ENCODE assay signal across 8 cellular contexts in the genomic region with DNA sequence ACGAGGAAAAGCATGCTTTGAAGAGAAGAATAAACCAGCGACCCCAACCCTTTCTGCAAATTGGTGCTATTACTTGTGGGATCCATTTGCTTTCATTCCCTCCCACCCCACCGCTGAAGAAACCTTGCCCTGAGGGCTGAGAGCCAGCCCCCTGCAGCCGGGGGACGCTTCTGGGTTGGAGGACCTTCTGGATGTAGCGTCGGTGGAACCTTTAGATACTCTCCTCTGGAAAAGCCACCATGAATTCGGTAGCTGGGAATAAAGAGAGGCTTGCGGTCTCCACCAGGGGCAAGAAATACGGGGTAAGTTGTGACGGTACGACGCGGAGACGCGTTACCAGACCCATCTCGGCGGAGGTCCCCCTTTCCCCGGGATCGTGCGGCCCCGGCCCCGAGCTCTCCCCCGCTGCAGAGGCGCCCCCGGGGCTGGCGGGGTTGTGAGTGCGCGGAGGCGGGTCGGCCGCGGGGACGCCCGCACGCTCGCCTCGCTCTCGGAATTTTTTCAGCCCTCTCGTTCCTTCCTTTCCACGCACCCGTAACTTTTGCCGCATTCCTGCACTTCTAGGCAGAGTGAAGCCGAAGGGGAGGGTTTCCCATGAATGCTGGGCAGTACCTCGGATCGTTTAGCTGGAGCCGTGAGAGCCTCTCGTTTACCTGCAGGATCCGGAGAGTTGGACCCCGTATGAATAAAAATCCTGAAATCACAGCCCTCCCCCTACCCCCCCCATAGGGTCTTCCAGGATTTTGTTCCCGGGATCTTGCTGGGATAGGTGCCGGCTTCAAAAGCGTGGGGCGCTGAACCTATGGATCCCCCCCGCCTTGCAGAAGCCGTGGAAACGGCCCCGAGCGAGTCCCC. TPM values are rescaled to one million over a fixed set of nuclear protein-coding genes. Genes with fewer than 3 reads are reported as not detected.
DNase-seq lines count a peak whose midpoint lies in the region; ATAC-seq, FAIRE-seq and TF ChIP-seq lines count a peak whose summit lies in the region.

No MANE protein-coding gene starts in this region.

- H3K79me2 ChIP-seq in DND-41 (ENCODE audit: insufficient read depth, low read length): no peaks in the 10 kb centered on the region

- H3K4me1 Mint-ChIP-seq in activated CD4-positive, alpha-beta memory T cell treated with anti-CD3 and anti-CD28 coated beads for 36 hours (ENCODE audit: low read depth): peaks cover 22% of the 10 kb centered on the region

- H3K27me3 Mint-ChIP-seq in activated CD4-positive, alpha-beta memory T cell treated with anti-CD3 and anti-CD28 coated beads for 36 hours: peaks cover 62% of the 10 kb centered on the region

- peaks cover 9% of the 10 kb centered on the region for H3K9me3 Mint-ChIP-seq in activated CD4-positive, alpha-beta memory T cell treated with anti-CD3 and anti-CD28 coated beads for 36 hours

- H3K4me3 ChIP-seq in DND-41 (ENCODE audit: low read depth in 1 of 2, low read length in 2 of 2) (peak overlapping the region in 1 of 2 experiments; percentile 51; a peak in 2 of 4 replicates), pancreas (peak overlapping the region; percentile 33 to 55 (median 50))

- TF ChIP-seq CTCF in DND-41 (IDR thresholded peaks at IDR 0.05; ENCODE audit: borderline replicate concordance, extremely low read depth, low read length, poor library complexity, severe bottlenecking): no peak
- no peak for TF ChIP-seq CTCF in foreskin keratinocyte (conservative IDR thresholded peaks at IDR 0.05)
- TF ChIP-seq CTCF in pancreas (IDR thresholded peaks at IDR 0.05): no peak

- H3K36me3 ChIP-seq in DND-41 (ENCODE audit: insufficient read depth, low read length): no peaks in the 10 kb centered on the region
- H3K36me3 ChIP-seq in pancreas: no peaks in the 10 kb centered on the region

- H3K27ac Mint-ChIP-seq in activated CD4-positive, alpha-beta memory T cell treated with anti-CD3 and anti-CD28 coated beads for 36 hours: no peak overlapping the region

- ATAC-seq in DND-41 (ENCODE audit: insufficient read depth, low read depth) (no peak), foreskin keratinocyte (peak; percentile 7), pancreas (peak in 3 of 4 donors; percentile 5 to 10 (median 6)), GM21447 (IDR thresholded peaks at IDR 0.05; ENCODE audit: unreplicated experiment) (no peak), GM18498 (IDR thresholded peaks at IDR 0.05; ENCODE audit: unreplicated experiment) (no peak)

- POLR2A ChIA-PET in activated CD4-positive, alpha-beta memory T cell treated with anti-CD3 and anti-CD28 coated beads for 36 hours (lab: Charles Lee): no interaction called here

- no peaks in the 10 kb centered on the region for H3K36me3 Mint-ChIP-seq in activated CD4-positive, alpha-beta memory T cell treated with anti-CD3 and anti-CD28 coated beads for 36 hours

- H3K9ac ChIP-seq in DND-41 (ENCODE audit: low read depth, low read length): peak overlapping the region; percentile 45; the same call in 1 of the 2 replicates

- no peak overlapping the region for H3K27ac ChIP-seq in DND-41 (ENCODE audit: low read length)
- no peak overlapping the region for H3K27ac ChIP-seq in foreskin keratinocyte
- H3K27ac ChIP-seq in pancreas: no peak overlapping the region

- peak overlapping the region; percentile 66 for H2AFZ ChIP-seq in DND-41 (ENCODE audit: low read depth, low read length)

- intact Hi-C loops in activated CD4-positive, alpha-beta memory T cell treated with anti-CD3 and anti-CD28 coated beads for 36 hours (cut with micrococcal nuclease): loop anchor here (5.0 to 10.0 kb wide), 5 partner anchors 119 to 1599 kb away; no protein-coding TSS in a partner anchor
- intact Hi-C loops in pancreas (cut with DNase I): loop anchor here in 2 of 3 donors (5.0 to 10.0 kb wide), 4 partner anchors 122 to 847 kb away; no protein-coding TSS in a partner anchor

- no peak for DNase-seq in DND-41
- peak; percentile 12 for DNase-seq in activated CD4-positive, alpha-beta memory T cell treated with anti-CD3 and anti-CD28 coated beads for 36 hours
- peak; percentile 15 to 43 for DNase-seq in foreskin keratinocyte
- peak in 2 of 6 donors; percentile 14 to 64 for DNase-seq in pancreas
- no peak for DNase-seq in NAMALWA (ENCODE audit: low spot score)

- H3K27me3 ChIP-seq in DND-41 (ENCODE audit: insufficient read depth, low read length, poor library complexity) (peaks cover 38% of the 10 kb centered on the region), foreskin keratinocyte (peaks cover 4% of the 10 kb centered on the region), pancreas (peaks cover 0 to 3% (median 0%) of the 10 kb centered on the region in 4 donors)

- FAIRE-seq in pancreas (lab: Jason Lieb, UNC): no peak

- H3K4me1 ChIP-seq in DND-41 (ENCODE audit: insufficient read depth, low read length) (peaks cover 33% of the 10 kb centered on the region), foreskin keratinocyte (no peaks in the 10 kb centered on the region), pancreas (peaks cover 6 to 26% (median 7%) of the 10 kb centered on the region in 3 donors)

- H3K4me3 Mint-ChIP-seq in activated CD4-positive, alpha-beta memory T cell treated with anti-CD3 and anti-CD28 coated beads for 36 hours: peak overlapping the region; percentile 62

- H3K4me2 ChIP-seq in DND-41 (ENCODE audit: insufficient read depth, low read length): peak overlapping the region; percentile 66

- no peak for TF ChIP-seq RAD21 in Ishikawa (IDR thresholded peaks at IDR 0.05; ENCODE audit: low read depth)

- H3K9me3 ChIP-seq in DND-41 (ENCODE audit: insufficient read depth, low read length, severe bottlenecking): no peaks in the 10 kb centered on the region
- peaks cover 0 to 5% (median 0%) of the 10 kb centered on the region in 4 donors for H3K9me3 ChIP-seq in pancreas

- H4K20me1 ChIP-seq in DND-41 (ENCODE audit: insufficient read depth, low read length): 0 out of 2 replicates have a peak, but pooled peaks cover 3% of the 10 kb centered on the region

- CTCF ChIA-PET in activated CD4-positive, alpha-beta memory T cell treated with anti-CD3 and anti-CD28 coated beads for 36 hours (lab: Charles Lee): interaction anchor here (0.8 to 3.0 kb wide), 5 partner anchors 17 to 1295 kb away, joined by 3 to 17 read pairs (median 6); no protein-coding TSS in a partner anchor

- no peak for TF ChIP-seq EP300 in Ishikawa (IDR thresholded peaks at IDR 0.05; ENCODE audit: borderline replicate concordance)

- 1% methylated on average over 57 to 59 of the region's 59 CpGs for WGBS in pancreas, 2 donors

TF ChIP-seq in Ishikawa, 13 proteins besides CTCF, POLR2A, EP300 and RAD21:
- TF ChIP-seq MAX (IDR thresholded peaks at IDR 0.05) (no peak), CREB1 (IDR thresholded peaks at IDR 0.05; ENCODE audit: low read depth) (no peak), ZBTB7A (IDR thresholded peaks at IDR 0.05; ENCODE audit: low read depth) (0 out of 2 replicates have a peak, but pooled peaks have one; percentile 8), TEAD4 (IDR thresholded peaks at IDR 0.05) (peak; percentile 63), REST (IDR thresholded peaks at IDR 0.05; ENCODE audit: low read depth) (no peak), EGR1 (IDR thresholded peaks at IDR 0.05) (no peak), TAF1 (IDR thresholded peaks at IDR 0.05; ENCODE audit: low read depth) (no peak), NFIC (IDR thresholded peaks at IDR 0.05) (no peak), CEBPB (IDR thresholded peaks at IDR 0.05) (no peak), FOXM1 (IDR thresholded peaks at IDR 0.05; ENCODE audit: borderline replicate concordance, low read depth) (no peak)
- TF ChIP-seq, protein P1, sequence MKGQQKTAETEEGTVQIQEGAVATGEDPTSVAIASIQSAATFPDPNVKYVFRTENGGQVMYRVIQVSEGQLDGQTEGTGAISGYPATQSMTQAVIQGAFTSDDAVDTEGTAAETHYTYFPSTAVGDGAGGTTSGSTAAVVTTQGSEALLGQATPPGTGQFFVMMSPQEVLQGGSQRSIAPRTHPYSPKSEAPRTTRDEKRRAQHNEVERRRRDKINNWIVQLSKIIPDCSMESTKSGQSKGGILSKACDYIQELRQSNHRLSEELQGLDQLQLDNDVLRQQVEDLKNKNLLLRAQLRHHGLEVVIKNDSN (IDR thresholded peaks at IDR 0.05): no peak

RNA-seq across cellular contexts. Expression of gene KIF26B, which starts 0.6 kb away (rescaled TPM):
- total RNA-seq in activated CD4-positive, alpha-beta memory T cell treated with anti-CD3 and anti-CD28 coated beads for 36 hours: not detected
- total RNA-seq in foreskin keratinocyte (1.0 and 1.9 TPM in 2 replicates), pancreas (1 to 10 TPM in 2 of 6 donors, under 1 TPM in 4; 0.28 to 4.5 (median 0.78) TPM)
- polyA plus RNA-seq in foreskin keratinocyte (0.21 and 0.41 TPM in 2 replicates), pancreas (under 1 TPM; 0.27 to 0.42 TPM)

Comparison
In these comparisons a context has a peak if more than half of its experiments do, and no peak if none do; other contexts are left out.
1. ATAC-seq: peak in foreskin keratinocyte (single experiment) and pancreas (3 of 4); none in DND-41 (single experiment), GM21447 (single experiment) and GM18498 (single experiment).
2. DNase-seq: peak in activated CD4-positive, alpha-beta memory T cell treated with anti-CD3 and anti-CD28 coated beads for 36 hours (single experiment) and foreskin keratinocyte (2 of 2); none in DND-41 (single experiment) and NAMALWA (single experiment).